Comparison of ENCODE assay signal across 13 cellular contexts in genomic region chr12:3036901-3037600, GRCh38. TPM values are rescaled to one million over a fixed set of nuclear protein-coding genes. Genes with fewer than 3 reads are reported as not detected.
A peak's percentile ranks its signal among the peaks of the same experiment; 100 is the strongest.
DNase-seq lines count a peak whose midpoint lies in the region; ATAC-seq and TF ChIP-seq lines count a peak whose summit lies in the region.
"Had no signal": no experiment of that assay in that cellular context is flagged by ENCODE, and none has a peak within 500 bp of the region (broad histone marks: within the 10 kb centered on the region; RNA-seq: fewer than 3 reads in every experiment).

No MANE protein-coding gene starts in this region.

- no peaks in the 10 kb centered on the region for H3K27me3 ChIP-seq in IMR-90 (ENCODE audit: control insufficient read depth, insufficient read depth, low read length)

- H3K4me1 Mint-ChIP-seq in chondrocyte (ENCODE audit: low read depth) (peaks cover 18% of the 10 kb centered on the region), osteocyte (ENCODE audit: unreplicated experiment) (peaks cover 10% of the 10 kb centered on the region)

- H3K56ac ChIP-seq in IMR-90 (ENCODE audit: extremely low read depth, insufficient read depth, low read length) = no peak overlapping the region

- intact Hi-C loops in IMR-90 (cut with micrococcal nuclease) = no loop called here

- H2BK20ac ChIP-seq in IMR-90 (ENCODE audit: low read depth, low read length) = no peak overlapping the region

- H3K36me3 Mint-ChIP-seq in chondrocyte (ENCODE audit: low read depth) = peaks cover 19% of the 10 kb centered on the region
- H3K36me3 Mint-ChIP-seq in osteocyte (ENCODE audit: unreplicated experiment) = peaks cover 11% of the 10 kb centered on the region

- peak overlapping the region; percentile 57 for H2AK9ac ChIP-seq in IMR-90 (replicated peaks; ENCODE audit: low read depth, low read length, poor library complexity)

- no peak overlapping the region for H2BK5ac ChIP-seq in IMR-90 (ENCODE audit: low read depth, low read length, poor library complexity, severe bottlenecking)

- no peak overlapping the region for H2AFZ ChIP-seq in IMR-90 (replicated peaks; ENCODE audit: low read length, poor library complexity)

- no peak overlapping the region for H3K27ac ChIP-seq in IMR-90 (ENCODE audit: insufficient read depth, low read length)
- peak overlapping the region; percentile 95 for H3K27ac ChIP-seq in temporal lobe (ENCODE audit: low read depth, low read length)

- peaks cover 3% of the 10 kb centered on the region; the same call in 1 of the 2 replicates for H3K4me1 ChIP-seq in IMR-90 (ENCODE audit: control insufficient read depth, insufficient read depth, low read length)

- H2AK5ac ChIP-seq in IMR-90 (ENCODE audit: low read depth, low read length) = no peak overlapping the region

- no peak overlapping the region for H4K8ac ChIP-seq in IMR-90 (ENCODE audit: low read depth in 2 of 2, low read length in 2 of 2)

- POLR2A ChIA-PET in IMR-90 (lab: Charles Lee; ENCODE audit: unreplicated experiment) = no interaction called here

- in situ Hi-C loops in IMR-90 (cut with MboI; ENCODE audit: low sequenced_read_pairs) = loop anchor here (10.0 kb wide), 1 partner anchor 182 kb away; the partner anchor contains the start of gene TEX52

- no peaks in the 10 kb centered on the region for H3K9me1 ChIP-seq in IMR-90 (ENCODE audit: insufficient read depth, low read length)

- TF ChIP-seq CTCF in IMR-90 (conservative IDR thresholded peaks at IDR 0.05; ENCODE audit: low read depth, low read length) = no peak
- no peak for TF ChIP-seq CTCF in chondrocyte (IDR thresholded peaks at IDR 0.05)
- TF ChIP-seq CTCF in osteocyte (IDR thresholded peaks at IDR 0.05) = no peak

- ATAC-seq in IMR-90 (ENCODE audit: low read depth) = no peak
- no peak for ATAC-seq in HG02885 (IDR thresholded peaks at IDR 0.05; ENCODE audit: poor library complexity, unreplicated experiment)
- no peak for ATAC-seq in HG02884 (IDR thresholded peaks at IDR 0.05; ENCODE audit: unreplicated experiment)
- ATAC-seq: Panc1, Right ventricle myocardium inferior had no signal

- no peak overlapping the region for H3K23ac ChIP-seq in IMR-90 (ENCODE audit: low read depth, low read length)

- no peak for TF ChIP-seq RAD21 in IMR-90 (IDR thresholded peaks at IDR 0.05; ENCODE audit: low read length)

- H2BK120ac ChIP-seq in IMR-90 (ENCODE audit: low read depth, low read length) = no peak overlapping the region

- TF ChIP-seq POLR2A in IMR-90 (IDR thresholded peaks at IDR 0.05; ENCODE audit: low read depth, low read length) = no peak

- no peak overlapping the region for H3K14ac ChIP-seq in IMR-90 (replicated peaks; ENCODE audit: low read depth, low read length)

- H3K27me3 Mint-ChIP-seq in chondrocyte (ENCODE audit: low read depth) (no peaks in the 10 kb centered on the region), osteocyte (ENCODE audit: unreplicated experiment) (no peaks in the 10 kb centered on the region)

- dilution Hi-C loops in IMR-90 (cut with HindIII; ENCODE audit: low sequenced_read_pairs, unreplicated experiment) = no loop called here

- no peaks in the 10 kb centered on the region for H3K9me3 ChIP-seq in IMR-90 (ENCODE audit: control insufficient read depth, insufficient read depth, low read length)

- H3K4ac ChIP-seq in IMR-90 (ENCODE audit: low read depth, low read length) = no peak overlapping the region

- H3K4me2 ChIP-seq in IMR-90 (ENCODE audit: low read depth, low read length) = no peak overlapping the region

- peaks cover 19% of the 10 kb centered on the region for H3K36me3 ChIP-seq in IMR-90 (ENCODE audit: control insufficient read depth, insufficient read depth, low read length)

- no peaks in the 10 kb centered on the region; a peak in 1 of 4 replicates for H3K79me1 ChIP-seq in IMR-90 (ENCODE audit: low read depth in 1 of 2, low read length in 2 of 2)

- no peak overlapping the region for H4K5ac ChIP-seq in IMR-90 (ENCODE audit: low read depth, low read length)

- DNase-seq in IMR-90 (no peak), chondrocyte (ENCODE audit: low spot score) (no peak), midbrain (lab: John Stamatoyannopoulos, UW) (peak; percentile 24), osteocyte (ENCODE audit: extremely low spot score, unreplicated experiment) (no peak)
- DNase-seq: DMS153, Kasumi-1, NCI-H187 treated with DMSO at 0.1 percent for 48 hours, NCI-H446 treated with DMSO at 0.1 percent for 48 hours had no signal

- no TSS peak for BruUV-seq in IMR-90 (replicated peaks; lab: Mats Ljungman, UMichigan)

- H4K20me1 ChIP-seq in IMR-90 (ENCODE audit: insufficient read depth, low read length) = peaks cover 3% of the 10 kb centered on the region; the same call in 1 of the 2 replicates

- no peak overlapping the region for H3K4me3 ChIP-seq in IMR-90 (ENCODE audit: insufficient read depth, low read depth, low read length)

- H4K91ac ChIP-seq in IMR-90 (ENCODE audit: insufficient read depth, low read depth, low read length) = no peak overlapping the region

- no peak overlapping the region for H3K9ac ChIP-seq in IMR-90 (ENCODE audit: low read depth, low read length)

- no peak overlapping the region for H3K18ac ChIP-seq in IMR-90 (ENCODE audit: low read depth, low read length)

- H3K9me3 Mint-ChIP-seq in chondrocyte (ENCODE audit: low read depth) = no peaks in the 10 kb centered on the region
- H3K9me3 Mint-ChIP-seq in osteocyte (ENCODE audit: unreplicated experiment) = no peaks in the 10 kb centered on the region

- H3K27ac Mint-ChIP-seq in chondrocyte (ENCODE audit: unreplicated experiment) = peak overlapping the region; percentile 22
- H3K27ac Mint-ChIP-seq in osteocyte (ENCODE audit: unreplicated experiment) = no peak overlapping the region

- WGBS in IMR-90 (ENCODE audit: extremely low coverage in 2 of 2, insufficient read length in 1 of 2), 2 experiments = 73% methylated on average over 3 of the region's 12 CpGs; no CpG with 5 or more reads in 1 of the 2 experiments

- H3K4me3 Mint-ChIP-seq in chondrocyte (ENCODE audit: unreplicated experiment) (no peak overlapping the region), osteocyte (ENCODE audit: unreplicated experiment) (no peak overlapping the region)

- CTCF ChIA-PET in IMR-90 (lab: Yijun Ruan, JAX) = no interaction called here

- no peak overlapping the region for H2BK15ac ChIP-seq in IMR-90 (ENCODE audit: low read depth, low read length)

TF ChIP-seq in IMR-90, 13 proteins besides CTCF, POLR2A, EP300 and RAD21:
- TF ChIP-seq MAFK (IDR thresholded peaks at IDR 0.05; ENCODE audit: low read depth, low read length) (no peak), MXI1 (IDR thresholded peaks at IDR 0.05; ENCODE audit: borderline replicate concordance, low read depth, low read length) (no peak), SMC3 (IDR thresholded peaks at IDR 0.05; ENCODE audit: low read depth, low read length) (no peak), CHD1 (IDR thresholded peaks at IDR 0.05; ENCODE audit: low read depth, low read length) (no peak), RFX5 (IDR thresholded peaks at IDR 0.05; ENCODE audit: low read depth, low read length) (no peak), ELK1 (IDR thresholded peaks at IDR 0.05; ENCODE audit: borderline replicate concordance, low read depth, low read length) (no peak), BHLHE40 (IDR thresholded peaks at IDR 0.05; ENCODE audit: low read depth, low read length) (no peak), MAZ (IDR thresholded peaks at IDR 0.05; ENCODE audit: borderline replicate concordance, low read depth, low read length) (no peak), RCOR1 (IDR thresholded peaks at IDR 0.05; ENCODE audit: insufficient replicate concordance, low read length) (no peak), FOS (IDR thresholded peaks at IDR 0.05; ENCODE audit: low read depth, low read length) (no peak), USF2 (IDR thresholded peaks at IDR 0.05; ENCODE audit: low read depth, low read length) (no peak), CEBPB (IDR thresholded peaks at IDR 0.05; ENCODE audit: low read depth, low read length) (no peak), NFE2L2 (IDR thresholded peaks at IDR 0.05; ENCODE audit: low read depth, low read length) (no peak)
TF ChIP-seq in IMR-90: peak in this region for 0.

RNA-seq across cellular contexts. Expression of gene TSPAN9, which starts 40.1 kb away (rescaled TPM):
- 16.1 and 17.7 TPM in 2 replicates for total RNA-seq in IMR-90 (2012; rRNA removed)
- polyA plus RNA-seq in IMR-90 (2012; rRNA removed) = 29.8 and 39.1 TPM in 2 replicates
- polyA plus RNA-seq in IMR-90 (2012; cell fraction: cytosol; rRNA removed) = 14.4 and 30.5 TPM in 2 replicates
- 29.7 and 33.9 TPM in 2 replicates for polyA plus RNA-seq in IMR-90 (2012; cell fraction: nucleus; rRNA removed; ENCODE audit: low replicate concordance)
- 50.4 to 98.1 TPM (median 54.4 TPM) in 3 replicates for total RNA-seq in chondrocyte
- total RNA-seq in temporal lobe = 16.2 TPM
- 102 and 114 TPM in 2 replicates for total RNA-seq in osteocyte
